ENCODE assay signal across 1 cellular context in the genomic region with DNA sequence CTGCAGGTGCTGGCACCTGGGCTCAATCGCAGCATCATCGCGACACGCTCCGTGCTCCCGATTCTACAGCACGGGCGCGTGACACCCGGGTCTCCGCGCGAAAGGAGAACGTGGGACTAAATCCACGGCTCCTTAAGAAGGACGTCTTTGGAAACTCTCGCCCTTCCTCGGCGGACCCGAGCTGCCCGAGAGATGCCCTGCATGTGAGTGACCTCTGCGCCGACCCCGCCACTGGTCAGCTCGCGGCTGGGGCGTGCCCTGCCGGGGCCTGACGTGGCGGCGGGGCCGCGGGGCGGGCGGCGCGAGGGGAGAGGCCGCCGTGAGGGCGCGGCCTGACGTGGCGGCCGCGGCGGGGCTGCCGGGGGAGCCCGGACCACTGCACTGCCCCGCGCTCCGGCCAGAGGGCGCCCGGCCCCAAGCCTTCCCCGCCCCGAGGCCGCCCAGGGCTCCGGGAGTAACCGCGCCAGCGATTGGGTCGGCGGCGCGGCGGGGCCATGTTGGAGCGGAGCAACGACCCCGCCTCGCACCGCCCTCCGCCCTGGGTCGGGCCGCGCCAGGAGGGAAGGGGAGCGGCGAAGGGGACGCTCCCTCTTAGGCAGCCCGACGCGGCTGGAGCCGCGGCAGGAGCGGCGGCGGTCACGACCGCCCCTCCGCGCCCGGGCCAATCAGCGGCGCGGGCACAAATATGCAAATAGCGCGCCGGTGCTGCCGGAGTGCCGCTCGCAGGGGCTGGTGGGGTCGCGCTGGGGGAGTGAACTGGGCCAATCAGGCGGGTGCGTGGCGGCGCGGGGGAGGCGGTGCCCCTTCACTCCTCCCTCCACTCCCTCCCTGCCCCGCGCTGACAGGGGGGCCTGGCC.
TF ChIP-seq lines count a peak whose summit lies in the region.

No MANE protein-coding gene starts in this region.

TF ChIP-seq in WTC11, 78 proteins besides CTCF, POLR2A, EP300 and RAD21 (continued from another document):
- TF ChIP-seq, protein P1, sequence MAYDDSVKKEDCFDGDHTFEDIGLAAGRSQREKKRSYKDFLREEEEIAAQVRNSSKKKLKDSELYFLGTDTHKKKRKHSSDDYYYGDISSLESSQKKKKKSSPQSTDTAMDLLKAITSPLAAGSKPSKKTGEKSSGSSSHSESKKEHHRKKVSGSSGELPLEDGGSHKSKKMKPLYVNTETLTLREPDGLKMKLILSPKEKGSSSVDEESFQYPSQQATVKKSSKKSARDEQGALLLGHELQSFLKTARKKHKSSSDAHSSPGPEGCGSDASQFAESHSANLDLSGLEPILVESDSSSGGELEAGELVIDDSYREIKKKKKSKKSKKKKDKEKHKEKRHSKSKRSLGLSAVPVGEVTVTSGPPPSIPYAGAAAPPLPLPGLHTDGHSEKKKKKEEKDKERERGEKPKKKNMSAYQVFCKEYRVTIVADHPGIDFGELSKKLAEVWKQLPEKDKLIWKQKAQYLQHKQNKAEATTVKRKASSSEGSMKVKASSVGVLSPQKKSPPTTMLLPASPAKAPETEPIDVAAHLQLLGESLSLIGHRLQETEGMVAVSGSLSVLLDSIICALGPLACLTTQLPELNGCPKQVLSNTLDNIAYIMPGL (CRISPR knock-in tag; IDR thresholded peaks at IDR 0.05) = peak; percentile 97; the same call in 1 of the 2 replicates
TF ChIP-seq in WTC11: peak in this region for 14.
